Comparison of ENCODE assay signal across 9 cellular contexts in genomic region chr4:1310031-1310795, GRCh38. TPM values are rescaled to one million over a fixed set of nuclear protein-coding genes. Genes with fewer than 3 reads are reported as not detected.
DNase-seq lines count a peak whose midpoint lies in the region; ATAC-seq and TF ChIP-seq lines count a peak whose summit lies in the region.
"Had no signal": no experiment of that assay in that cellular context is flagged by ENCODE, and none has a peak within 500 bp of the region (broad histone marks: within the 10 kb centered on the region; RNA-seq: fewer than 3 reads in every experiment).

No MANE protein-coding gene starts in this region.

- no peak for ATAC-seq in naive thymus-derived CD8-positive, alpha-beta T cell
- no peak for ATAC-seq in GM18502 (IDR thresholded peaks at IDR 0.05; ENCODE audit: poor library complexity, unreplicated experiment)
- no peak for ATAC-seq in GM21515 (IDR thresholded peaks at IDR 0.05; ENCODE audit: unreplicated experiment)
- no peak for ATAC-seq in GM19351 (IDR thresholded peaks at IDR 0.05; ENCODE audit: unreplicated experiment)

- H3K4me1 ChIP-seq in A673 (ENCODE audit: insufficient read depth, low read length, poor library complexity, severe bottlenecking) (peaks cover 17% of the 10 kb centered on the region), SJCRH30 (peaks cover 6% of the 10 kb centered on the region; the same call in 1 of the 2 replicates), esophagus squamous epithelium (peaks cover 17 to 64% (median 39%) of the 10 kb centered on the region in 3 donors)

- H3K36me3 ChIP-seq in A673 (ENCODE audit: insufficient read depth, low read length, poor library complexity, severe bottlenecking) (peaks cover 24% of the 10 kb centered on the region), SJCRH30 (peaks cover 27% of the 10 kb centered on the region), esophagus squamous epithelium (peaks cover 11 to 56% (median 14%) of the 10 kb centered on the region in 3 donors)

- no TSS peak for BruUV-seq in A673 (replicated peaks; lab: Mats Ljungman, UMichigan)

- TF ChIP-seq CTCF in A673 (conservative IDR thresholded peaks at IDR 0.05; ENCODE audit: low read depth, low read length), result no peak
- TF ChIP-seq CTCF in esophagus squamous epithelium (IDR thresholded peaks at IDR 0.05), result no peak

- 45 to 50% methylated on average over 11 to 14 of the region's 32 CpGs for WGBS in esophagus squamous epithelium, 2 donors

- H3K27ac Mint-ChIP-seq in naive thymus-derived CD8-positive, alpha-beta T cell, result peak overlapping the region in 8 of 10 donors; percentile 56 to 89 (median 74)

- TF ChIP-seq POLR2A in esophagus squamous epithelium (IDR thresholded peaks at IDR 0.05), result no peak

- no peaks in the 10 kb centered on the region for H3K27me3 ChIP-seq in A673 (replicated peaks; ENCODE audit: insufficient read depth, low read depth, low read length, poor library complexity)
- no peaks in the 10 kb centered on the region for H3K27me3 ChIP-seq in SJCRH30
- H3K27me3 ChIP-seq in esophagus squamous epithelium, result no peaks in the 10 kb centered on the region

- H3K9me3 ChIP-seq in A673 (ENCODE audit: low read depth, low read length, poor library complexity, severe bottlenecking), result no peaks in the 10 kb centered on the region
- H3K9me3 ChIP-seq in SJCRH30 (replicated peaks), result no peaks in the 10 kb centered on the region
- no peaks in the 10 kb centered on the region for H3K9me3 ChIP-seq in esophagus squamous epithelium

- CTCF ChIA-PET in A673 (lab: Charles Lee), result no interaction called here

- H3K9me3 Mint-ChIP-seq in naive thymus-derived CD8-positive, alpha-beta T cell, result no peaks in the 10 kb centered on the region

- intact Hi-C loops in A673 (cut with micrococcal nuclease; ENCODE audit: unreplicated experiment), result no loop called here
- intact Hi-C loops in esophagus squamous epithelium (cut with DNase I), result no loop called here

- POLR2A ChIA-PET in A673 (lab: Charles Lee; ENCODE audit: low non-redundant PET), result no interaction called here
- POLR2A ChIA-PET in naive thymus-derived CD8-positive, alpha-beta T cell (lab: Charles Lee), result interaction anchor here (0.6 to 2.2 kb wide), 5 partner anchors 17 to 419 kb away, joined by 3 to 11 read pairs (median 4); partner anchors contain the start of gene MAEA

- H3K4me3 ChIP-seq in A673 (ENCODE audit: low read depth, low read length, poor library complexity, severe bottlenecking) (no peak overlapping the region), SJCRH30 (peak overlapping the region; percentile 52), esophagus squamous epithelium (peak overlapping the region; percentile 11 to 61 (median 38))
- H3K4me3 ChIP-seq: SK-N-MC had no signal

- H3K27me3 Mint-ChIP-seq in naive thymus-derived CD8-positive, alpha-beta T cell, result no peaks in the 10 kb centered on the region

- H3K4me1 Mint-ChIP-seq in naive thymus-derived CD8-positive, alpha-beta T cell, result peaks cover 22 to 73% (median 64%) of the 10 kb centered on the region in 4 donors

- peak overlapping the region; percentile 42 for H3K27ac ChIP-seq in A673 (ENCODE audit: low read depth, low read length, poor library complexity, severe bottlenecking)
- H3K27ac ChIP-seq in SJCRH30, result peak overlapping the region; percentile 0; the same call in 1 of the 2 replicates
- peak overlapping the region; percentile 18 to 76 (median 50) for H3K27ac ChIP-seq in esophagus squamous epithelium
- H3K27ac ChIP-seq: SK-N-MC had no signal

- H3K4me3 Mint-ChIP-seq in naive thymus-derived CD8-positive, alpha-beta T cell, result peak overlapping the region; percentile 62 to 91 (median 84)

- no peak for DNase-seq in A673 (ENCODE audit: low spot score)
- DNase-seq in SJCRH30, result no peak
- DNase-seq in esophagus squamous epithelium (lab: John Stamatoyannopoulos, UW), result no peak
- no peak for DNase-seq in naive thymus-derived CD8-positive, alpha-beta T cell
- DNase-seq in globus pallidus (ENCODE audit: low spot score), result no peak

- peaks cover 3 to 39% (median 5%) of the 10 kb centered on the region in 3 donors for H3K36me3 Mint-ChIP-seq in naive thymus-derived CD8-positive, alpha-beta T cell

RNA-seq across cellular contexts. Expression of gene MAEA, which starts 20.5 kb away (rescaled TPM):
- total RNA-seq in A673 (2021), result 85.9 and 87.0 TPM in 2 replicates
- 54.1 and 55.3 TPM in 2 replicates for total RNA-seq in SJCRH30 (2014; rRNA removed; shearing (Covaris generic))
- total RNA-seq in esophagus squamous epithelium, result 10 to 100 TPM; 56.6 to 78.7 (median 67.5) TPM
- 100 to 1,000 TPM; 107 to 112 TPM for total RNA-seq in naive thymus-derived CD8-positive, alpha-beta T cell
- polyA plus RNA-seq in naive thymus-derived CD8-positive, alpha-beta T cell, result 10 to 100 TPM; 56.7 to 75.1 (median 59.2) TPM

RNA-seq across cellular contexts. Expression of gene UVSSA, which starts 36.8 kb away (rescaled TPM):
- 20.3 and 27.8 TPM in 2 replicates for total RNA-seq in A673 (2021)
- total RNA-seq in SJCRH30 (2014; rRNA removed; shearing (Covaris generic)), result 3.4 and 5.8 TPM in 2 replicates
- total RNA-seq in esophagus squamous epithelium, result 10 to 100 TPM in 3 of 4 donors, 1 to 10 TPM in 1; 7.2 to 12.8 (median 11.5) TPM
- total RNA-seq in naive thymus-derived CD8-positive, alpha-beta T cell, result 10 to 100 TPM; 39.4 to 39.5 TPM
- 1 to 10 TPM; 1.9 to 6.2 (median 2.4) TPM for polyA plus RNA-seq in naive thymus-derived CD8-positive, alpha-beta T cell

Comparison
In these comparisons a context has a peak if more than half of its experiments do, and no peak if none do; other contexts are left out.
1. H3K27ac ChIP-seq: peak in every context shown above with its lines; median percentile 50 in esophagus squamous epithelium; 42 in A673; 0 in SJCRH30.